Comparison of ENCODE assay signal across 9 cellular contexts in the genomic region with DNA sequence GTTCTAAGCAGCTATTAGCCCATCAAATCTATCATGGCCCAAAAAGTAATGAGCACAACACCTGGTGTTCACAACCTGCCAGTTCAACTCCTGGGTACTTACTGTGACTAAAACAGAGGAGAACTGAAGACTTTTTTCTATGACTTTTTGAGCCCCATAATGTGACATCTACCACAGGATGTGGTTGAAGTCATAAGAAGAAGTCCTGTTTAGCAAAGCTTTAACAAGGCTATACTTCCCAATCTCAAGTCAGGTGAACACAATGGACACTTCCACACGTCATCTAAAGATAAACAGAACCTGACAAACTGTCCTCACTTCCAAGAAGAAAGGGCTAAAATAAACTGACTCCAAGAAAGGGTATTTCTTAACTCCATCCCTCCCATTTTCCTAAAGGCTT.
DNase-seq lines count a peak whose midpoint lies in the region; ATAC-seq and TF ChIP-seq lines count a peak whose summit lies in the region.
"Had no signal": no experiment of that assay in that cellular context is flagged by ENCODE, and none has a peak within 500 bp of the region (broad histone marks: within the 10 kb centered on the region; RNA-seq: fewer than 3 reads in every experiment).

No MANE protein-coding gene starts in this region.

- peaks cover 40% of the 10 kb centered on the region for H3K4me1 Mint-ChIP-seq in CD4-positive, alpha-beta T cell (ENCODE audit: low read depth)
- peaks cover 21% of the 10 kb centered on the region for H3K4me1 Mint-ChIP-seq in T-helper 17 cell

- H3K4me1 ChIP-seq in SJCRH30: no peaks in the 10 kb centered on the region

- H3K27ac Mint-ChIP-seq in CD4-positive, alpha-beta T cell: peak overlapping the region; percentile 69
- H3K27ac Mint-ChIP-seq in T-helper 17 cell: peak overlapping the region; percentile 19

- no peaks in the 10 kb centered on the region for H3K27me3 Mint-ChIP-seq in CD4-positive, alpha-beta T cell
- H3K27me3 Mint-ChIP-seq in T-helper 17 cell: no peaks in the 10 kb centered on the region

- H3K9me3 ChIP-seq in CD4-positive, alpha-beta T cell (ENCODE audit: control insufficient read depth, low read length): no peaks in the 10 kb centered on the region
- no peaks in the 10 kb centered on the region for H3K9me3 ChIP-seq in T-helper 17 cell (ENCODE audit: control insufficient read depth, low read length, poor library complexity, severe bottlenecking)
- H3K9me3 ChIP-seq in SJCRH30 (replicated peaks): no peaks in the 10 kb centered on the region

- peaks cover 62% of the 10 kb centered on the region for H3K36me3 Mint-ChIP-seq in CD4-positive, alpha-beta T cell (ENCODE audit: low read depth)
- H3K36me3 Mint-ChIP-seq in T-helper 17 cell (ENCODE audit: low read depth): peaks cover 6% of the 10 kb centered on the region

- POLR2A ChIA-PET in CD4-positive, alpha-beta T cell (lab: Charles Lee): interaction anchor here (0.6 to 1.0 kb wide), 3 partner anchors 14 to 139 kb away, joined by 3 read pairs; partner anchors contain the start of gene ATAD2B

- ATAC-seq in CD4-positive, alpha-beta T cell (ENCODE audit: poor library complexity): peak; percentile 91
- ATAC-seq in GM19023 (IDR thresholded peaks at IDR 0.05; ENCODE audit: unreplicated experiment) (peak; percentile 63), HG03108 (IDR thresholded peaks at IDR 0.05; ENCODE audit: unreplicated experiment) (peak; percentile 74), T-helper 17 cell (peak; percentile 70)

- H3K27ac ChIP-seq in CD4-positive, alpha-beta T cell (ENCODE audit: low read depth, low read length): no peak overlapping the region
- H3K27ac ChIP-seq in SJCRH30: no peak overlapping the region

- H3K36me3 ChIP-seq in SJCRH30: peaks cover 31% of the 10 kb centered on the region

- no peaks in the 10 kb centered on the region for H3K9me3 Mint-ChIP-seq in CD4-positive, alpha-beta T cell

- CTCF ChIA-PET in CD4-positive, alpha-beta T cell (lab: Charles Lee): interaction anchor here (1.2 to 1.3 kb wide), 2 partner anchors 8 to 37 kb away, joined by 3 to 4 read pairs; no protein-coding TSS in a partner anchor

- no peak overlapping the region for H3K4me3 ChIP-seq in SJCRH30

- TF ChIP-seq CTCF in CD4-positive, alpha-beta T cell (IDR thresholded peaks at IDR 0.05): no peak

- DNase-seq in CD4-positive, alpha-beta T cell: no peak
- no peak for DNase-seq in T-helper 17 cell
- no peak for DNase-seq in SJCRH30
- DNase-seq in NCI-H1092 treated with DMSO at 0.1 percent for 48 hours (lab: John Stamatoyannopoulos, UW): no peak
- no peak for DNase-seq in NCI-H1417 (lab: John Stamatoyannopoulos, UW)
- no peak for DNase-seq in hypothalamus (lab: John Stamatoyannopoulos, UW)
- DNase-seq: cerebellar nuclear complex had no signal

- H3K27me3 ChIP-seq in CD4-positive, alpha-beta T cell (ENCODE audit: control insufficient read depth, insufficient read depth, low read length): no peaks in the 10 kb centered on the region
- H3K27me3 ChIP-seq in SJCRH30: no peaks in the 10 kb centered on the region

- no peak overlapping the region for H3K4me3 Mint-ChIP-seq in CD4-positive, alpha-beta T cell
- H3K4me3 Mint-ChIP-seq in T-helper 17 cell: no peak overlapping the region

- intact Hi-C loops in CD4-positive, alpha-beta T cell (cut with DNase I, micrococcal nuclease): no loop called here
